27 cellular contexts compared by ENCODE assay signal in the genomic region with DNA sequence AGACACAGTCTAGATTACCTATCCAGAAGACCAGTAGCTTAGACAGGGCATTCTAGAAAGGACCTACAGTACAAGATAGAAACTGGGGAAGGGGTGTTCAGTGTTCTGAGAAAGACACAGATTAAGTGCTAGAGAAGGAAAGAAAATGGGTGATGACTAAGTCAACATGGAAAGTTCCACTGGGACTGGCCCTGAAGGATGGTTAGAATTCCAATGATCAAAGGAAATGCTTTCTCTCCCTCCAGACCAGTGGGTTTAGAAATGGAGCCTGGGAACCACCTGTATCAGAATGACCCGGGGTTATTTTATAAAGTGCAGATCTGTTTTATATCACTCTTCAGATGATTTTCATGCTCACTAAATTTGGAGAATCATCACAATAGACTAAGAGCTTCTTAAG. TPM values are rescaled to one million over a fixed set of nuclear protein-coding genes. Genes with fewer than 3 reads are reported as not detected.
DNase-seq lines count a peak whose midpoint lies in the region; ATAC-seq and TF ChIP-seq lines count a peak whose summit lies in the region.
"Had no signal": no experiment of that assay in that cellular context is flagged by ENCODE, and none has a peak within 500 bp of the region (broad histone marks: within the 10 kb centered on the region; RNA-seq: fewer than 3 reads in every experiment).

No MANE protein-coding gene starts in this region.

- no peak for TF ChIP-seq RAD21 in SK-N-SH (IDR thresholded peaks at IDR 0.05; ENCODE audit: low read length)

- H3K9ac ChIP-seq in SK-N-SH: no peak overlapping the region
- H3K9ac ChIP-seq: KMS-11 had no signal

- ATAC-seq in SK-N-SH treated with all-trans-retinoic acid at 6 μM for 48 hours (peak; percentile 24; the same call in 1 of the 3 replicates), HG03460 (IDR thresholded peaks at IDR 0.05; ENCODE audit: unreplicated experiment) (no peak), GM18861 (IDR thresholded peaks at IDR 0.05; ENCODE audit: unreplicated experiment) (no peak)
- ATAC-seq: PC-3, Right ventricle myocardium inferior had no signal

- TF ChIP-seq EP300 in SK-N-SH (IDR thresholded peaks at IDR 0.05; ENCODE audit: borderline replicate concordance in 1 of 2, low read depth in 1 of 2, low read length in 1 of 2): no peak

- no peaks in the 10 kb centered on the region; the same call in 1 of the 2 replicates for H3K9me3 ChIP-seq in SK-N-SH
- no peaks in the 10 kb centered on the region for H3K9me3 ChIP-seq in hepatocyte (ENCODE audit: low read depth)
- H3K9me3 ChIP-seq: HAP-1, SJCRH30 had no signal

- H3F3A ChIP-seq in SK-N-SH (replicated peaks; ENCODE audit: insufficient read depth): no peaks in the 10 kb centered on the region

- no peak overlapping the region for H3K4me2 ChIP-seq in SK-N-SH
- H3K4me2 ChIP-seq in hepatocyte: no peak overlapping the region
- H3K4me2 ChIP-seq: KMS-11 had no signal

- TF ChIP-seq CTCF in SK-N-SH (IDR thresholded peaks at IDR 0.05) (no peak), hepatocyte (IDR thresholded peaks at IDR 0.05; ENCODE audit: poor library complexity) (no peak)

- H3K27me3 ChIP-seq in SK-N-SH (ENCODE audit: insufficient read depth) (0 out of 2 replicates have a peak, but pooled peaks cover 4% of the 10 kb centered on the region), hepatocyte (peaks cover 15% of the 10 kb centered on the region)
- H3K27me3 ChIP-seq: SJCRH30 had no signal

- POLR2A ChIA-PET in SK-N-SH (lab: Yijun Ruan, JAX): no interaction called here

- no peaks in the 10 kb centered on the region; the same call in 1 of the 2 replicates for H3K9me2 ChIP-seq in SK-N-SH
- no peaks in the 10 kb centered on the region for H3K9me2 ChIP-seq in hepatocyte (replicated peaks; ENCODE audit: insufficient read depth)

- H4K20me1 ChIP-seq in SK-N-SH (ENCODE audit: insufficient read depth) (no peaks in the 10 kb centered on the region), hepatocyte (ENCODE audit: insufficient read depth, poor library complexity, severe bottlenecking) (no peaks in the 10 kb centered on the region)

- H2AFZ ChIP-seq in SK-N-SH (ENCODE audit: low read depth): no peak overlapping the region
- H2AFZ ChIP-seq in hepatocyte: no peak overlapping the region

- H3K4me1 ChIP-seq in SK-N-SH (ENCODE audit: control insufficient read depth in 1 of 2, insufficient read depth in 2 of 2, low read depth in 1 of 2, low read length in 1 of 2) (no peaks in the 10 kb centered on the region), hepatocyte (ENCODE audit: insufficient read depth) (peaks cover 4% of the 10 kb centered on the region)
- H3K4me1 ChIP-seq: HAP-1, SJCRH30 had no signal

- H3K4me3 ChIP-seq in SK-N-SH (ENCODE audit: low read depth in 2 of 2, low read length in 1 of 2) (no peak overlapping the region), hepatocyte (no peak overlapping the region)
- H3K4me3 ChIP-seq: HAP-1, SJCRH30 had no signal

- H3K27ac ChIP-seq in SK-N-SH (ENCODE audit: low read depth in 2 of 2, low read length in 1 of 2) (no peak overlapping the region), hepatocyte (no peak overlapping the region)
- H3K27ac ChIP-seq: 22Rv1, KMS-11, SJCRH30 had no signal

- WGBS in SK-N-SH (ENCODE audit: low lambda C conversion rate): 0% methylated on average over 1 of the region's 1 CpG
- WGBS in hepatocyte (ENCODE audit: low lambda C conversion rate, missing lambda C conversion rate): 78% methylated on average over 1 of the region's 1 CpG

- no peaks in the 10 kb centered on the region for H3K79me2 ChIP-seq in SK-N-SH (ENCODE audit: insufficient read depth)
- no peaks in the 10 kb centered on the region for H3K79me2 ChIP-seq in hepatocyte

- H3K36me3 ChIP-seq in SK-N-SH (replicated peaks in 1 of 2; ENCODE audit: control insufficient read depth in 1 of 2, insufficient read depth in 2 of 2, low read length in 1 of 2) (no peaks in the 10 kb centered on the region), hepatocyte (replicated peaks; ENCODE audit: insufficient read depth, low read depth) (no peaks in the 10 kb centered on the region)
- H3K36me3 ChIP-seq: HAP-1, SJCRH30 had no signal

- DNase-seq in SK-N-SH: no peak
- peak; percentile 57 to 62 for DNase-seq in dermis microvascular lymphatic vessel endothelial cell (ENCODE audit: low read depth in 2 of 2)
- DNase-seq in kidney tubule cell (ENCODE audit: low spot score): peak; percentile 22
- DNase-seq in foreskin melanocyte: no peak
- DNase-seq in hepatocyte (ENCODE audit: low spot score): no peak
- DNase-seq: DMS153; DND-41; GOT3; HFFc6; IMR-90; NCI-H1092 treated with DMSO at 0.1 percent for 48 hours; NCI-H1436; NCI-H187; NCI-H2081 treated with DMSO at 0.1 percent for 48 hours; NCI-H2171 treated with DMSO at 0.1 percent for 48 hours; NCI-H524; NCI-H82; NK-92 treated with Interleukin-12 subunit alpha and Interleukin-12 subunit beta, amount 100 ng/mL, for 24 hours; PC-3; SJCRH30 had no signal

- CTCF ChIA-PET in SK-N-SH (lab: Yijun Ruan, JAX): interaction anchor here (0.6 to 3.5 kb wide), 4 partner anchors 10 to 149 kb away, joined by 3 to 10 read pairs (median 4); no protein-coding TSS in a partner anchor

TF ChIP-seq in SK-N-SH treated with all-trans-retinoic acid at 6 μM for 48 hours, 23 proteins besides CTCF, POLR2A, EP300 and RAD21 (continues in another document):
- TF ChIP-seq ZNF8 (CRISPR knock-in tag; IDR thresholded peaks at IDR 0.05) (no peak), PPARA (CRISPR knock-in tag; IDR thresholded peaks at IDR 0.05; ENCODE audit: borderline replicate concordance) (no peak), ZNF70 (CRISPR knock-in tag; IDR thresholded peaks at IDR 0.05) (no peak), ISL1 (CRISPR knock-in tag; IDR thresholded peaks at IDR 0.05) (no peak), ZC3H10 (CRISPR knock-in tag; IDR thresholded peaks at IDR 0.05) (no peak), RARB (CRISPR knock-in tag; IDR thresholded peaks at IDR 0.05) (no peak), ZNF565 (CRISPR knock-in tag; conservative IDR thresholded peaks at IDR 0.05; ENCODE audit: low read depth) (no peak), CSDC2 (CRISPR knock-in tag; IDR thresholded peaks at IDR 0.05) (no peak), BACH2 (CRISPR knock-in tag; IDR thresholded peaks at IDR 0.05; ENCODE audit: borderline replicate concordance) (no peak), ZFP30 (CRISPR knock-in tag; IDR thresholded peaks at IDR 0.05) (no peak)
- TF ChIP-seq, protein P1, sequence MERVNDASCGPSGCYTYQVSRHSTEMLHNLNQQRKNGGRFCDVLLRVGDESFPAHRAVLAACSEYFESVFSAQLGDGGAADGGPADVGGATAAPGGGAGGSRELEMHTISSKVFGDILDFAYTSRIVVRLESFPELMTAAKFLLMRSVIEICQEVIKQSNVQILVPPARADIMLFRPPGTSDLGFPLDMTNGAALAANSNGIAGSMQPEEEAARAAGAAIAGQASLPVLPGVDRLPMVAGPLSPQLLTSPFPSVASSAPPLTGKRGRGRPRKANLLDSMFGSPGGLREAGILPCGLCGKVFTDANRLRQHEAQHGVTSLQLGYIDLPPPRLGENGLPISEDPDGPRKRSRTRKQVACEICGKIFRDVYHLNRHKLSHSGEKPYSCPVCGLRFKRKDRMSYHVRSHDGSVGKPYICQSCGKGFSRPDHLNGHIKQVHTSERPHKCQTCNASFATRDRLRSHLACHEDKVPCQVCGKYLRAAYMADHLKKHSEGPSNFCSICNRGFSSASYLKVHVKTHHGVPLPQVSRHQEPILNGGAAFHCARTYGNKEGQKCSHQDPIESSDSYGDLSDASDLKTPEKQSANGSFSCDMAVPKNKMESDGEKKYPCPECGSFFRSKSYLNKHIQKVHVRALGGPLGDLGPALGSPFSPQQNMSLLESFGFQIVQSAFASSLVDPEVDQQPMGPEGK (CRISPR knock-in tag; IDR thresholded peaks at IDR 0.05; ENCODE audit: borderline replicate concordance): no peak

TF ChIP-seq in SK-N-SH, 30 proteins besides CTCF, POLR2A, EP300 and RAD21 (continues in another document):
- TF ChIP-seq YY1 (IDR thresholded peaks at IDR 0.05; ENCODE audit: low read depth) (no peak), RFX5 (IDR thresholded peaks at IDR 0.05; ENCODE audit: low read length) (no peak)
- TF ChIP-seq, protein P2, sequence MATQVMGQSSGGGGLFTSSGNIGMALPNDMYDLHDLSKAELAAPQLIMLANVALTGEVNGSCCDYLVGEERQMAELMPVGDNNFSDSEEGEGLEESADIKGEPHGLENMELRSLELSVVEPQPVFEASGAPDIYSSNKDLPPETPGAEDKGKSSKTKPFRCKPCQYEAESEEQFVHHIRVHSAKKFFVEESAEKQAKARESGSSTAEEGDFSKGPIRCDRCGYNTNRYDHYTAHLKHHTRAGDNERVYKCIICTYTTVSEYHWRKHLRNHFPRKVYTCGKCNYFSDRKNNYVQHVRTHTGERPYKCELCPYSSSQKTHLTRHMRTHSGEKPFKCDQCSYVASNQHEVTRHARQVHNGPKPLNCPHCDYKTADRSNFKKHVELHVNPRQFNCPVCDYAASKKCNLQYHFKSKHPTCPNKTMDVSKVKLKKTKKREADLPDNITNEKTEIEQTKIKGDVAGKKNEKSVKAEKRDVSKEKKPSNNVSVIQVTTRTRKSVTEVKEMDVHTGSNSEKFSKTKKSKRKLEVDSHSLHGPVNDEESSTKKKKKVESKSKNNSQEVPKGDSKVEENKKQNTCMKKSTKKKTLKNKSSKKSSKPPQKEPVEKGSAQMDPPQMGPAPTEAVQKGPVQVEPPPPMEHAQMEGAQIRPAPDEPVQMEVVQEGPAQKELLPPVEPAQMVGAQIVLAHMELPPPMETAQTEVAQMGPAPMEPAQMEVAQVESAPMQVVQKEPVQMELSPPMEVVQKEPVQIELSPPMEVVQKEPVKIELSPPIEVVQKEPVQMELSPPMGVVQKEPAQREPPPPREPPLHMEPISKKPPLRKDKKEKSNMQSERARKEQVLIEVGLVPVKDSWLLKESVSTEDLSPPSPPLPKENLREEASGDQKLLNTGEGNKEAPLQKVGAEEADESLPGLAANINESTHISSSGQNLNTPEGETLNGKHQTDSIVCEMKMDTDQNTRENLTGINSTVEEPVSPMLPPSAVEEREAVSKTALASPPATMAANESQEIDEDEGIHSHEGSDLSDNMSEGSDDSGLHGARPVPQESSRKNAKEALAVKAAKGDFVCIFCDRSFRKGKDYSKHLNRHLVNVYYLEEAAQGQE (IDR thresholded peaks at IDR 0.05; ENCODE audit: low read depth, low read length): no peak
- TF ChIP-seq, protein P3, sequence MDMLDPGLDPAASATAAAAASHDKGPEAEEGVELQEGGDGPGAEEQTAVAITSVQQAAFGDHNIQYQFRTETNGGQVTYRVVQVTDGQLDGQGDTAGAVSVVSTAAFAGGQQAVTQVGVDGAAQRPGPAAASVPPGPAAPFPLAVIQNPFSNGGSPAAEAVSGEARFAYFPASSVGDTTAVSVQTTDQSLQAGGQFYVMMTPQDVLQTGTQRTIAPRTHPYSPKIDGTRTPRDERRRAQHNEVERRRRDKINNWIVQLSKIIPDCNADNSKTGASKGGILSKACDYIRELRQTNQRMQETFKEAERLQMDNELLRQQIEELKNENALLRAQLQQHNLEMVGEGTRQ (IDR thresholded peaks at IDR 0.05; ENCODE audit: borderline replicate concordance, low read depth, low read length): no peak

RNA-seq across cellular contexts. Expression of a gene that starts 5.8 kb away (rescaled TPM):
- polyA plus RNA-seq in SK-N-SH (2012; rRNA removed) (28.1 and 41.2 TPM in 2 replicates), hepatocyte (28.3 and 33.3 TPM in 2 replicates)
- 39.8 and 50.1 TPM in 2 replicates for polyA plus RNA-seq in SK-N-SH (2012; cell fraction: cytosol; rRNA removed)
- 17.8 and 20.5 TPM in 2 replicates for polyA plus RNA-seq in SK-N-SH (2012; cell fraction: nucleus; rRNA removed)
- total RNA-seq in dermis microvascular lymphatic vessel endothelial cell (33.4 and 110 TPM in 2 replicates), hepatocyte (21.2 and 23.2 TPM in 2 replicates)
- total RNA-seq: SJCRH30 had no signal

Comparison
In these comparisons a context has a peak if more than half of its experiments do, and no peak if none do; other contexts are left out.
1. DNase-seq: peak in dermis microvascular lymphatic vessel endothelial cell (2 of 2) and kidney tubule cell (single experiment); none in SK-N-SH (single experiment), foreskin melanocyte (single experiment) and hepatocyte (single experiment).